Comparison of ENCODE assay signal across 21 cellular contexts in the genomic region with DNA sequence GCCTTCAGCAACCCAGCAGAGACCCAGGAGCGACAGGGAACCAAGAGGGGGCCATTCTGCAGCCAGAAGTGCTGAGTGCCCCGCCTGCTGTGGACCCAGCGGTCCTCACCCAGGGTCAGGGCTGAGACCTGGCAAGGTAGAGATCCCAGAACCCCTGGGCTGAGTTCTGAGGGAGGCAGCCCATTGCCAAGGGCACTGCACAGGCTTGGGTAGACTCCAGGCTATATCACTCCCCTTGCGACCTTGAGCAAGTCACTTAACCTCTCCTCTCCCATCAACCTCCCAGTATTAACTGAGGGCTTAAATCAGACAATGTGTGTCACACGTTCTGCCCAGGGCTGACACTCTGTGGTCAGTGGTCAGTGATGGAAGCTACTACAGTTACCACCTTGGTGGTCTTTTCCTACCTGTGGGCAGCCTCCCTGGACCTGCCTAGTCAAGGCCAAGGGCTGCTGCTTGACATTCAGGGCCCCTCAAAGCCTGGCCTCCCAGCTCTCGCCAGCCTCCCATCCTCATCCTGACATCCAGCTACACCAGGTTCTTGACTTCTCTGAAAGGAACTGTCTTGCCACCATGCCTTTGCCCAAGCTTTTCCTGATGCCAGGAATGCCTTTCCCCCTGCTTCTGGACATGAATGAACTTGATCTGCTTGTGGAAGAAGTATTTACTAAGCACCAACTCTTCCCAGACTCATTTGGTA. TPM values are rescaled to one million over a fixed set of nuclear protein-coding genes. Genes with fewer than 3 reads are reported as not detected.
DNase-seq lines count a peak whose midpoint lies in the region; FAIRE-seq and TF ChIP-seq lines count a peak whose summit lies in the region.
"Had no signal": no experiment of that assay in that cellular context is flagged by ENCODE, and none has a peak within 500 bp of the region (broad histone marks: within the 10 kb centered on the region; RNA-seq: fewer than 3 reads in every experiment).

No MANE protein-coding gene starts in this region.

- H3K4me1 ChIP-seq in suprapubic skin = no peaks in the 10 kb centered on the region
- H3K4me1 ChIP-seq: BE2C, HAP-1 had no signal

- no peaks in the 10 kb centered on the region for H3K36me3 Mint-ChIP-seq in neural crest cell (ENCODE audit: low read depth)
- no peaks in the 10 kb centered on the region for H3K36me3 Mint-ChIP-seq in progenitor cell of endocrine pancreas (ENCODE audit: insufficient read depth)
- H3K36me3 Mint-ChIP-seq: CD4-positive, CD25-positive, alpha-beta regulatory T cell; CD8-positive, alpha-beta memory T cell had no signal

- H3K27me3 ChIP-seq in bronchial epithelial cell (ENCODE audit: control insufficient read depth, insufficient read depth, low read length) (peaks cover 2% of the 10 kb centered on the region), suprapubic skin (no peaks in the 10 kb centered on the region)
- H3K27me3 ChIP-seq: BE2C had no signal

- no peak for DNase-seq in bronchial epithelial cell (ENCODE audit: low read depth)
- DNase-seq in neural crest cell (ENCODE audit: low read depth, low spot score) = no peak
- DNase-seq in progenitor cell of endocrine pancreas (ENCODE audit: low spot score, unreplicated experiment) = no peak
- no peak for DNase-seq in NCI-H2171 (lab: John Stamatoyannopoulos, UW)
- DNase-seq in suprapubic skin (ENCODE audit: low spot score in 2 of 2) = no peak
- no peak for DNase-seq in SHP77 (lab: John Stamatoyannopoulos, UW)
- DNase-seq: ACHN; BE2C; C1 segment of cervical spinal cord; CD4-positive, CD25-positive, alpha-beta regulatory T cell; CD8-positive, alpha-beta memory T cell; COR-L47; GM23248 had no signal

- H3K27ac ChIP-seq in suprapubic skin = no peak overlapping the region
- H3K27ac ChIP-seq: GM23248 had no signal

- peaks cover 4% of the 10 kb centered on the region for H3K4me1 Mint-ChIP-seq in neural crest cell
- H3K4me1 Mint-ChIP-seq in progenitor cell of endocrine pancreas (ENCODE audit: low read depth) = no peaks in the 10 kb centered on the region
- H3K4me1 Mint-ChIP-seq: CD4-positive, CD25-positive, alpha-beta regulatory T cell had no signal

- WGBS in suprapubic skin = 89% methylated on average over 6 of the region's 6 CpGs

- FAIRE-seq in bronchial epithelial cell (lab: Jason Lieb, UNC) = peak; percentile 28
- FAIRE-seq: A204.1, D721Med, G401.6, GM12891, GM19239, HepG2 had no signal

- TF ChIP-seq EP300 in suprapubic skin (IDR thresholded peaks at IDR 0.05) = no peak

- H3K9me3 ChIP-seq in suprapubic skin = no peaks in the 10 kb centered on the region
- H3K9me3 ChIP-seq: BE2C, HAP-1 had no signal

- TF ChIP-seq CTCF in bronchial epithelial cell (IDR thresholded peaks at IDR 0.05; ENCODE audit: insufficient read depth, low read length, severe bottlenecking) (no peak), neural crest cell (conservative IDR thresholded peaks at IDR 0.05) (no peak), progenitor cell of endocrine pancreas (IDR thresholded peaks at IDR 0.05; ENCODE audit: unreplicated experiment) (no peak), suprapubic skin (IDR thresholded peaks at IDR 0.05) (no peak)

- H3K9me3 Mint-ChIP-seq in neural crest cell (no peaks in the 10 kb centered on the region), progenitor cell of endocrine pancreas (ENCODE audit: low read depth) (no peaks in the 10 kb centered on the region)
- H3K9me3 Mint-ChIP-seq: CD4-positive, CD25-positive, alpha-beta regulatory T cell; CD8-positive, alpha-beta memory T cell had no signal

- H3K4me3 Mint-ChIP-seq in neural crest cell (no peak overlapping the region), progenitor cell of endocrine pancreas (ENCODE audit: low read depth) (no peak overlapping the region)
- H3K4me3 Mint-ChIP-seq: CD8-positive, alpha-beta memory T cell had no signal

- H3K36me3 ChIP-seq in bronchial epithelial cell (ENCODE audit: control insufficient read depth, insufficient read depth, low read length) (no peaks in the 10 kb centered on the region), suprapubic skin (no peaks in the 10 kb centered on the region)
- H3K36me3 ChIP-seq: BE2C, HAP-1 had no signal

- H3K27ac Mint-ChIP-seq in neural crest cell (ENCODE audit: unreplicated experiment) (peak overlapping the region; percentile 8), progenitor cell of endocrine pancreas (peak overlapping the region; percentile 57)

- H3K4me3 ChIP-seq in bronchial epithelial cell (ENCODE audit: low read depth, low read length) (no peak overlapping the region), suprapubic skin (no peak overlapping the region)
- H3K4me3 ChIP-seq: GM23248, HAP-1 had no signal

- no peak for TF ChIP-seq POLR2A in suprapubic skin (IDR thresholded peaks at IDR 0.05)

- H3K27me3 Mint-ChIP-seq in neural crest cell (ENCODE audit: low read depth) (peaks cover 6% of the 10 kb centered on the region), progenitor cell of endocrine pancreas (peaks cover 17% of the 10 kb centered on the region)
- H3K27me3 Mint-ChIP-seq: CD8-positive, alpha-beta memory T cell had no signal

RNA-seq across cellular contexts. Expression of a gene that starts 8.2 kb away (rescaled TPM):
- 0.13 TPM in 1 of 2 replicates, not detected in the other for total RNA-seq in bronchial epithelial cell
- total RNA-seq in neural crest cell = 0.16 and 0.19 TPM in 2 replicates
- total RNA-seq in progenitor cell of endocrine pancreas = 1.5 and 1.7 TPM in 2 replicates
- 10 to 100 TPM in 2 of 4 donors, 1 to 10 TPM in 2; 7.8 to 19.5 (median 11.0) TPM for total RNA-seq in suprapubic skin
- total RNA-seq: CD4-positive, CD25-positive, alpha-beta regulatory T cell; GM23248; H4 had no signal
